In the genomic region with DNA sequence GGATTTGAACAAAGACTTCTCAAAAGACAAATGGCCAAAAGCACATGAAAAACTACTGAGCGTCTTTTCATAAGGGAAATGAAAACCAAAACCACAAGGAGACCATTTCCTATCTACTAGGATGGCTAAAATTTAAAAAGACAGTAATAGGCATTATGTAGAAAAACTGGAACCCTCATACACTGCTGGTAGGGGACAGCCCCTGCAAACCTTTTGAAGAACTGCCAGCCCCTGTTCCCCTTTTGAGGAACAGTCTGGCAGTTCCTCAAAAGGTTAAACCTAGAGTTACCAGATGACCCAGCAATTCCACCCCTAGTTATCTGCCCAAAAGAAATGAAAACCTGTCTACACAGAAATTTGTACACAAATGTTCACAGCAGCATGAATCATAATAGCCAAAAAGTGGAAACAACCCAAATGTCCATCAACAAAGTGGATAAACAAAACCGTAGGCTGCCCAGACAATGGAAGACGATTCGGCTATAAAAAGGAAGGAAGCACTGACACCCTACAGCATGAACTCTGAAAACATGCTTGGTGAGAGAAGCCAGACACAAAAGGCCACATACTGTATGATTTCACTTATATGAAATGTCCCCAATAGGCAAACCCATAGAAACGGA, we compare ENCODE assay signal across 1 cellular context.
A peak's percentile ranks its signal among the peaks of the same experiment; 100 is the strongest.
TF ChIP-seq lines count a peak whose summit lies in the region.

No MANE protein-coding gene starts in this region.

TF ChIP-seq in K562, 482 proteins besides CTCF, POLR2A, EP300 and RAD21:
- TF ChIP-seq, protein P1, sequence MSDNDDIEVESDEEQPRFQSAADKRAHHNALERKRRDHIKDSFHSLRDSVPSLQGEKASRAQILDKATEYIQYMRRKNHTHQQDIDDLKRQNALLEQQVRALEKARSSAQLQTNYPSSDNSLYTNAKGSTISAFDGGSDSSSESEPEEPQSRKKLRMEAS (CRISPR knock-in tag; IDR thresholded peaks at IDR 0.05) = no peak
- TF ChIP-seq ZNF507 (tag; conservative IDR thresholded peaks at IDR 0.05) (no peak), POLR2H (tag; IDR thresholded peaks at IDR 0.05; ENCODE audit: low read depth) (no peak), NELFE (IDR thresholded peaks at IDR 0.05; ENCODE audit: insufficient read depth, insufficient read length) (no peak), NCOA6 (IDR thresholded peaks at IDR 0.05) (no peak), DNMT1 (IDR thresholded peaks at IDR 0.05) (no peak), NFE2 (IDR thresholded peaks at IDR 0.05; ENCODE audit: low read depth) (peak; percentile 47; the same call in 1 of the 2 replicates), SPI1 (IDR thresholded peaks at IDR 0.05; ENCODE audit: borderline replicate concordance, low read depth, low read length) (peak; percentile 97), HMG20A (CRISPR knock-in tag; conservative IDR thresholded peaks at IDR 0.05) (no peak), SNRNP70 (optimal IDR thresholded peaks at IDR 0.05; ENCODE audit: low read depth, low read length) (no peak)
- TF ChIP-seq, protein P2, sequence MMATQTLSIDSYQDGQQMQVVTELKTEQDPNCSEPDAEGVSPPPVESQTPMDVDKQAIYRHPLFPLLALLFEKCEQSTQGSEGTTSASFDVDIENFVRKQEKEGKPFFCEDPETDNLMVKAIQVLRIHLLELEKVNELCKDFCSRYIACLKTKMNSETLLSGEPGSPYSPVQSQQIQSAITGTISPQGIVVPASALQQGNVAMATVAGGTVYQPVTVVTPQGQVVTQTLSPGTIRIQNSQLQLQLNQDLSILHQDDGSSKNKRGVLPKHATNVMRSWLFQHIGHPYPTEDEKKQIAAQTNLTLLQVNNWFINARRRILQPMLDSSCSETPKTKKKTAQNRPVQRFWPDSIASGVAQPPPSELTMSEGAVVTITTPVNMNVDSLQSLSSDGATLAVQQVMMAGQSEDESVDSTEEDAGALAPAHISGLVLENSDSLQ (IDR thresholded peaks at IDR 0.05) = 0 out of 2 replicates have a peak, but pooled peaks have one; percentile 6
- TF ChIP-seq, protein P3, sequence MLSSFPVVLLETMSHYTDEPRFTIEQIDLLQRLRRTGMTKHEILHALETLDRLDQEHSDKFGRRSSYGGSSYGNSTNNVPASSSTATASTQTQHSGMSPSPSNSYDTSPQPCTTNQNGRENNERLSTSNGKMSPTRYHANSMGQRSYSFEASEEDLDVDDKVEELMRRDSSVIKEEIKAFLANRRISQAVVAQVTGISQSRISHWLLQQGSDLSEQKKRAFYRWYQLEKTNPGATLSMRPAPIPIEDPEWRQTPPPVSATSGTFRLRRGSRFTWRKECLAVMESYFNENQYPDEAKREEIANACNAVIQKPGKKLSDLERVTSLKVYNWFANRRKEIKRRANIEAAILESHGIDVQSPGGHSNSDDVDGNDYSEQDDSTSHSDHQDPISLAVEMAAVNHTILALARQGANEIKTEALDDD (IDR thresholded peaks at IDR 0.05) = peak; percentile 90
- TF ChIP-seq, protein P4, sequence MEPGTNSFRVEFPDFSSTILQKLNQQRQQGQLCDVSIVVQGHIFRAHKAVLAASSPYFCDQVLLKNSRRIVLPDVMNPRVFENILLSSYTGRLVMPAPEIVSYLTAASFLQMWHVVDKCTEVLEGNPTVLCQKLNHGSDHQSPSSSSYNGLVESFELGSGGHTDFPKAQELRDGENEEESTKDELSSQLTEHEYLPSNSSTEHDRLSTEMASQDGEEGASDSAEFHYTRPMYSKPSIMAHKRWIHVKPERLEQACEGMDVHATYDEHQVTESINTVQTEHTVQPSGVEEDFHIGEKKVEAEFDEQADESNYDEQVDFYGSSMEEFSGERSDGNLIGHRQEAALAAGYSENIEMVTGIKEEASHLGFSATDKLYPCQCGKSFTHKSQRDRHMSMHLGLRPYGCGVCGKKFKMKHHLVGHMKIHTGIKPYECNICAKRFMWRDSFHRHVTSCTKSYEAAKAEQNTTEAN (CRISPR knock-in tag; IDR thresholded peaks at IDR 0.05) = no peak
